8 cellular contexts compared by ENCODE assay signal in genomic region chr9:97982719-97983523, GRCh38. TPM values are rescaled to one million over a fixed set of nuclear protein-coding genes. Genes with fewer than 3 reads are reported as not detected.
DNase-seq lines count a peak whose midpoint lies in the region; ATAC-seq and TF ChIP-seq lines count a peak whose summit lies in the region.

ANP32B (plus strand) TSS chr9:97983341; CDS start chr9:97983556, 215 bp downstream.

- CTCF ChIA-PET in activated naive CD4-positive, alpha-beta T cell treated with anti-CD3 and anti-CD28 coated beads for 36 hours (lab: Charles Lee), result interaction anchor here (0.6 to 6.6 kb wide), 9 partner anchors 15 to 1355 kb away, joined by 3 to 61 read pairs (median 4); partner anchors contain the start of genes TRMO and TSTD2

- H3K4me2 ChIP-seq in MM.1S (ENCODE audit: low read depth, low read length), result peak within 1 kb of the TSS; percentile 82

- peak within 1 kb of the TSS; percentile 99 for H3K9ac ChIP-seq in MM.1S (ENCODE audit: low read length)

- intact Hi-C loops in activated naive CD4-positive, alpha-beta T cell treated with anti-CD3 and anti-CD28 coated beads for 36 hours (cut with micrococcal nuclease), result loop anchor here (1.0 to 5.0 kb wide), 9 partner anchors 44 to 1029 kb away; partner anchors contain the start of genes HEMGN, NANS, NCBP1 and TBC1D2

- H3K4me1 Mint-ChIP-seq in activated naive CD4-positive, alpha-beta T cell treated with anti-CD3 and anti-CD28 coated beads for 36 hours (ENCODE audit: low read depth), result peaks cover 45% of the 10 kb centered on the region

- peaks cover 41% of the 10 kb centered on the region for H3K79me2 ChIP-seq in MM.1S (ENCODE audit: low read length)

- H3K27ac Mint-ChIP-seq in activated naive CD4-positive, alpha-beta T cell treated with anti-CD3 and anti-CD28 coated beads for 36 hours, result peak within 1 kb of the TSS; percentile 94

- peak in 1 of 2 donors; percentile 47 for TF ChIP-seq POLR2A in gastroesophageal sphincter (IDR thresholded peaks at IDR 0.05)

- H3F3A ChIP-seq in MM.1S (ENCODE audit: insufficient read depth, low read length), result 0 out of 2 replicates have a peak, but pooled peaks cover 6% of the 10 kb centered on the region

- ATAC-seq in gastroesophageal sphincter, result peak; percentile 91

- H3K36me3 Mint-ChIP-seq in activated naive CD4-positive, alpha-beta T cell treated with anti-CD3 and anti-CD28 coated beads for 36 hours (ENCODE audit: low read depth), result peaks cover 10% of the 10 kb centered on the region

- H3K9me2 ChIP-seq in MM.1S (replicated peaks; ENCODE audit: insufficient read depth, low read length), result no peaks in the 10 kb centered on the region

- H4K20me1 ChIP-seq in MM.1S (ENCODE audit: insufficient read depth, low read length), result peaks cover 15% of the 10 kb centered on the region

- no peak for TF ChIP-seq EP300 in gastroesophageal sphincter (IDR thresholded peaks at IDR 0.05)

- H3K9me3 Mint-ChIP-seq in activated naive CD4-positive, alpha-beta T cell treated with anti-CD3 and anti-CD28 coated beads for 36 hours, result no peaks in the 10 kb centered on the region

- H3K27me3 ChIP-seq in HAP-1 (ENCODE audit: low read depth) (no peaks in the 10 kb centered on the region), MM.1S (replicated peaks; ENCODE audit: insufficient read depth, low read length) (no peaks in the 10 kb centered on the region), gastroesophageal sphincter (no peaks in the 10 kb centered on the region)

- H3K4me1 ChIP-seq in HAP-1, result peaks cover 39% of the 10 kb centered on the region
- peaks cover 16% of the 10 kb centered on the region for H3K4me1 ChIP-seq in MM.1S (ENCODE audit: low read length)
- H3K4me1 ChIP-seq in gastroesophageal sphincter, result peaks cover 0 to 65% (median 10%) of the 10 kb centered on the region in 3 donors

- peak; percentile 51 for TF ChIP-seq CTCF in MM.1S (IDR thresholded peaks at IDR 0.05; ENCODE audit: low read length)
- TF ChIP-seq CTCF in gastroesophageal sphincter (IDR thresholded peaks at IDR 0.05), result peak; percentile 72 to 96 (median 93)

- H2AFZ ChIP-seq in MM.1S (ENCODE audit: low read length), result peak within 1 kb of the TSS; percentile 91

- peak within 1 kb of the TSS; percentile 85; the same call in 1 of the 2 replicates for H3K27ac ChIP-seq in MM.1S (ENCODE audit: low read length)
- peak within 1 kb of the TSS; percentile 95 to 98 (median 96) for H3K27ac ChIP-seq in gastroesophageal sphincter

- no peaks in the 10 kb centered on the region for H3K27me3 Mint-ChIP-seq in activated naive CD4-positive, alpha-beta T cell treated with anti-CD3 and anti-CD28 coated beads for 36 hours (ENCODE audit: low read depth)

- H3K36me3 ChIP-seq in HAP-1 (replicated peaks), result peaks cover 5% of the 10 kb centered on the region
- H3K36me3 ChIP-seq in MM.1S (replicated peaks; ENCODE audit: insufficient read depth, low read length), result no peaks in the 10 kb centered on the region
- no peaks in the 10 kb centered on the region for H3K36me3 ChIP-seq in gastroesophageal sphincter

- DNase-seq in GM04504 (ENCODE audit: low read depth), result peak; percentile 83
- peak; percentile 91 to 94 for DNase-seq in HAP-1 (ENCODE audit: low spot score in 2 of 2)
- peak; percentile 92 for DNase-seq in MM.1S
- DNase-seq in SK-N-DZ (ENCODE audit: low spot score), result peak; percentile 84
- peak; percentile 96 for DNase-seq in activated naive CD4-positive, alpha-beta T cell treated with anti-CD3 and anti-CD28 coated beads for 36 hours
- peak; percentile 26 to 97 (median 86) for DNase-seq in nucleus accumbens (lab: John Stamatoyannopoulos, UW)
- peak; percentile 91 for DNase-seq in superior temporal gyrus (ENCODE audit: extremely low spot score)

- peak within 1 kb of the TSS; percentile 82 for H3K4me3 Mint-ChIP-seq in activated naive CD4-positive, alpha-beta T cell treated with anti-CD3 and anti-CD28 coated beads for 36 hours

- no peaks in the 10 kb centered on the region for H3K9me3 ChIP-seq in HAP-1
- H3K9me3 ChIP-seq in MM.1S (replicated peaks; ENCODE audit: insufficient read depth, low read length), result no peaks in the 10 kb centered on the region
- no peaks in the 10 kb centered on the region for H3K9me3 ChIP-seq in gastroesophageal sphincter

- H3K4me3 ChIP-seq in HAP-1 (peak within 1 kb of the TSS; percentile 88), MM.1S (ENCODE audit: low read length) (peak within 1 kb of the TSS; percentile 89), gastroesophageal sphincter (peak within 1 kb of the TSS; percentile 84 to 89)

- in situ Hi-C loops in HAP-1 (cut with MboI; ENCODE audit: low sequenced_read_pairs), result no loop called here

- no CpG with 5 or more reads among the region's 100 CpGs for WGBS in gastroesophageal sphincter (ENCODE audit: low coverage in 1 of 2), 2 donors

RNA-seq across cellular contexts. Expression of gene ANP32B, which starts in this region (rescaled TPM):
- polyA plus RNA-seq in SK-N-DZ (2014; cell fraction: cytosol; rRNA removed), result 9.9 and 12.2 TPM in 2 replicates
- polyA plus RNA-seq in SK-N-DZ (2014; cell fraction: nucleus; rRNA removed), result 5.8 and 17.1 TPM in 2 replicates
- 100 to 1,000 TPM; 412 to 414 TPM for total RNA-seq in activated naive CD4-positive, alpha-beta T cell treated with anti-CD3 and anti-CD28 coated beads for 36 hours
- total RNA-seq in gastroesophageal sphincter, result 10 to 100 TPM; 33.0 to 41.0 (median 36.1) TPM

Comparison
In these comparisons a context has a peak if more than half of its experiments do, and no peak if none do; other contexts are left out.
1. Peak in every context shown above with its lines: DNase-seq, ATAC-seq, H3K4me3 ChIP-seq and H3K27ac ChIP-seq.
2. RNA of gene ANP32B (total RNA-seq): 412 to 414 TPM in activated naive CD4-positive, alpha-beta T cell treated with anti-CD3 and anti-CD28 coated beads for 36 hours; 33.0 to 41.0 TPM in gastroesophageal sphincter; every median in the first group is over 4 times any median in the second.